Comparison of ENCODE assay signal across 1 cellular context in genomic region chr9:96245399-96245798, GRCh38.
A peak's percentile ranks its signal among the peaks of the same experiment; 100 is the strongest.
TF ChIP-seq lines count a peak whose summit lies in the region.

No MANE protein-coding gene starts in this region.

TF ChIP-seq in H1, 55 proteins besides CTCF, POLR2A, EP300 and RAD21:
- TF ChIP-seq FOSL1 (IDR thresholded peaks at IDR 0.05; ENCODE audit: insufficient read depth, low read depth, low read length) (no peak), KDM1A (IDR thresholded peaks at IDR 0.05; ENCODE audit: borderline replicate concordance, low read length) (no peak), CREB1 (IDR thresholded peaks at IDR 0.05) (peak; percentile 76), MAX (IDR thresholded peaks at IDR 0.05) (peak; percentile 46; the same call in 1 of the 2 replicates), ATF3 (IDR thresholded peaks at IDR 0.05; ENCODE audit: insufficient read depth, low read depth, low read length) (peak; percentile 64), SP4 (IDR thresholded peaks at IDR 0.05; ENCODE audit: low read length) (peak; percentile 19; the same call in 1 of the 2 replicates), BACH1 (IDR thresholded peaks at IDR 0.05; ENCODE audit: low read length) (no peak), KDM5A (IDR thresholded peaks at IDR 0.05; ENCODE audit: low read length) (no peak), PHF8 (conservative IDR thresholded peaks at IDR 0.05; ENCODE audit: low read depth, low read length) (no peak)
- TF ChIP-seq, protein P1, sequence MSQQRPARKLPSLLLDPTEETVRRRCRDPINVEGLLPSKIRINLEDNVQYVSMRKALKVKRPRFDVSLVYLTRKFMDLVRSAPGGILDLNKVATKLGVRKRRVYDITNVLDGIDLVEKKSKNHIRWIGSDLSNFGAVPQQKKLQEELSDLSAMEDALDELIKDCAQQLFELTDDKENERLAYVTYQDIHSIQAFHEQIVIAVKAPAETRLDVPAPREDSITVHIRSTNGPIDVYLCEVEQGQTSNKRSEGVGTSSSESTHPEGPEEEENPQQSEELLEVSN (IDR thresholded peaks at IDR 0.05) = peak; percentile 56; the same call in 1 of the 2 replicates
- TF ChIP-seq, protein P2, sequence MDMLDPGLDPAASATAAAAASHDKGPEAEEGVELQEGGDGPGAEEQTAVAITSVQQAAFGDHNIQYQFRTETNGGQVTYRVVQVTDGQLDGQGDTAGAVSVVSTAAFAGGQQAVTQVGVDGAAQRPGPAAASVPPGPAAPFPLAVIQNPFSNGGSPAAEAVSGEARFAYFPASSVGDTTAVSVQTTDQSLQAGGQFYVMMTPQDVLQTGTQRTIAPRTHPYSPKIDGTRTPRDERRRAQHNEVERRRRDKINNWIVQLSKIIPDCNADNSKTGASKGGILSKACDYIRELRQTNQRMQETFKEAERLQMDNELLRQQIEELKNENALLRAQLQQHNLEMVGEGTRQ (IDR thresholded peaks at IDR 0.05; ENCODE audit: low read length) = peak; percentile 79
